9 cellular contexts compared by ENCODE assay signal in the genomic region with DNA sequence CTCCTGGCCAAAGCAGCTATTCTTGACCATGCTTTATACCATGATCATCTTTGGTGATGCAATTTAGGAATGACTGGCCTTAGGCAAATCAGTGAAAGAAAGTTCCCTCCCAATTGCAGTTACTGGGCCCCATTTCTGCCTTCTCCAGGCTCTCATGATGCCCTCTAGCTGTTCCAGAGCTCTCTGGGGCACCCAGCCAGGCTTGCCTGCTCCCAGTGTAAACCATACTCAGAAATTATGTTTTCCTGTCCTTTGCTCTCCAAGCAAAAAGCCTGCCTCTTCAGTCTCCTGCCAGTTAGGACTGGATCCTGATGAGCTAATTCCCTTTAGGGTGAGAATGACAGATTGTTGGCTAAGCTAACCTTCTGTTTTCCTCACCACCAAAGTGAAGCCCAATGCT.
DNase-seq lines count a peak whose midpoint lies in the region; FAIRE-seq and TF ChIP-seq lines count a peak whose summit lies in the region.
"Had no signal": no experiment of that assay in that cellular context is flagged by ENCODE, and none has a peak within 500 bp of the region (broad histone marks: within the 10 kb centered on the region; RNA-seq: fewer than 3 reads in every experiment).

No MANE protein-coding gene starts in this region.

- POLR2A ChIA-PET in PC-9 (lab: Charles Lee; ENCODE audit: unreplicated experiment) = no interaction called here

- no peaks in the 10 kb centered on the region for H3K27me3 ChIP-seq in PC-9 (ENCODE audit: insufficient read depth, low read depth)
- H3K27me3 ChIP-seq in ovary = no peaks in the 10 kb centered on the region
- no peaks in the 10 kb centered on the region for H3K27me3 ChIP-seq in small intestine (ENCODE audit: control insufficient read depth in 2 of 2, insufficient read depth in 2 of 2, low read length in 2 of 2)

- no peak for TF ChIP-seq POLR2A in ovary (IDR thresholded peaks at IDR 0.05)

- H3K36me3 ChIP-seq in PC-9 (ENCODE audit: low read depth) (no peaks in the 10 kb centered on the region), ovary (no peaks in the 10 kb centered on the region), small intestine (ENCODE audit: control insufficient read depth in 2 of 2, insufficient read depth in 2 of 2, low read length in 2 of 2) (no peaks in the 10 kb centered on the region)

- no peaks in the 10 kb centered on the region for H3K9me3 ChIP-seq in PC-9 (ENCODE audit: insufficient read depth, low read depth)
- no peaks in the 10 kb centered on the region for H3K9me3 ChIP-seq in ovary
- no peaks in the 10 kb centered on the region for H3K9me3 ChIP-seq in small intestine (ENCODE audit: control insufficient read depth, low read depth)

- H3K9me2 ChIP-seq in PC-9 (ENCODE audit: insufficient read depth) = no peaks in the 10 kb centered on the region

- DNase-seq in HCEC 1CT (peak; percentile 71), PC-9 (peak in 1 of 2 experiments; percentile 58), fibroblast of peridontal ligament (ENCODE audit: extremely low read depth) (peak; percentile 96), skeletal muscle cell (ENCODE audit: low read depth) (peak; percentile 75), activated gamma-delta T cell treated with Interleukin-2 at 50 U/mL for 16 hours (no peak), ovary (no peak), small intestine (no peak), hippocampal formation (lab: John Stamatoyannopoulos, UW) (no peak)

- TF ChIP-seq CTCF in PC-9 (conservative IDR thresholded peaks at IDR 0.05) (no peak), ovary (IDR thresholded peaks at IDR 0.05) (no peak)

- FAIRE-seq in small intestine (lab: Jason Lieb, UNC) = no peak
- FAIRE-seq: urothelium cell line had no signal

- H3K4me3 ChIP-seq in PC-9 = no peak overlapping the region
- H3K4me3 ChIP-seq in skeletal muscle cell (ENCODE audit: low read depth, low read length) = no peak overlapping the region
- H3K4me3 ChIP-seq in ovary = no peak overlapping the region
- H3K4me3 ChIP-seq in small intestine (ENCODE audit: low read depth in 1 of 2, low read length in 2 of 2) = no peak overlapping the region

- no peaks in the 10 kb centered on the region for H4K20me1 ChIP-seq in PC-9 (ENCODE audit: insufficient read depth)

- peak overlapping the region; percentile 66; the same call in 1 of the 2 replicates for H2AFZ ChIP-seq in PC-9

- no peaks in the 10 kb centered on the region for H3K79me2 ChIP-seq in PC-9 (ENCODE audit: low read depth)

- H3K4me1 ChIP-seq in PC-9 (replicated peaks; ENCODE audit: insufficient read depth) (peaks cover 27% of the 10 kb centered on the region), ovary (ENCODE audit: insufficient read depth) (no peaks in the 10 kb centered on the region), small intestine (ENCODE audit: control insufficient read depth in 2 of 2, insufficient read depth in 1 of 2, low read depth in 1 of 2, low read length in 1 of 2) (peaks cover 0 to 2% of the 10 kb centered on the region in 2 donors)

- TF ChIP-seq EP300 in ovary (IDR thresholded peaks at IDR 0.05) = no peak

- 0 out of 2 replicates have a peak overlapping the region, but pooled peaks have one; percentile 2 for H3K4me2 ChIP-seq in PC-9

- no TSS peak for BruUV-seq in PC-9 (replicated peaks; lab: Mats Ljungman, UMichigan)

- H3K27ac ChIP-seq in PC-9 = peak overlapping the region; percentile 33; the same call in 1 of the 2 replicates
- no peak overlapping the region for H3K27ac ChIP-seq in ovary
- H3K27ac ChIP-seq in small intestine (ENCODE audit: low read depth in 1 of 2, low read length in 1 of 2) = no peak overlapping the region

- intact Hi-C loops in PC-9 (cut with micrococcal nuclease; ENCODE audit: unreplicated experiment) = loop anchor here (5.0 kb wide), 1 partner anchor 93 kb away; no protein-coding TSS in a partner anchor
- intact Hi-C loops in ovary (cut with DNase I) = no loop called here

- H3F3A ChIP-seq in PC-9 (ENCODE audit: insufficient read depth, low read depth) = peaks cover 13% of the 10 kb centered on the region; the same call in 1 of the 2 replicates

- CTCF ChIA-PET in PC-9 (lab: Charles Lee) = no interaction called here

Comparison
In these comparisons a context has a peak if more than half of its experiments do, and no peak if none do; other contexts are left out.
1. DNase-seq: peak in HCEC 1CT (single experiment), fibroblast of peridontal ligament (single experiment) and skeletal muscle cell (single experiment); none in activated gamma-delta T cell treated with Interleukin-2 at 50 U/mL for 16 hours (single experiment), ovary (0 of 5), small intestine (single experiment) and hippocampal formation (0 of 2).